Comparison of ENCODE assay signal across 1 cellular context in the genomic region with DNA sequence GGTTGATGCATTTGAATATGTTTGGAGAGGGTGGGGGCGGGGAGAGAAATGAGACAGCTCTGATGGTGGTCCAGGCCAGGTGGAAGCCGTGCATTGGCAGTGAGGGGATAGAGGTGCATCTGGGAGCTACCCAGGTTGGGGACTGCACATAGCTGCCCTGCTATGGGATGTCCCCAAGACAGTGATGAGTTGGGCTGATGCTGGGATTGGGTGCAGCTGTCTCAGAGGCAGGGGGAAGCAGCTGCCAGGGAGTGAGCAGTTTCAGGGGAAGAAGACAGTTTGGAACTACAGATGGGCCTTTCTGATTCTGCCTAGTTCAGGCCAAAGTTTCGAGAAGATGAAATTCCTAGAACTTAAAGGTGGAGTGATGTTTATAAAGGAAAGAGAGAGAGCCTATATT.
TF ChIP-seq lines count a peak whose summit lies in the region.

No MANE protein-coding gene starts in this region.

TF ChIP-seq in HepG2, 621 proteins besides CTCF, POLR2A, EP300 and RAD21 (continued from another document):
- TF ChIP-seq RFX1 (IDR thresholded peaks at IDR 0.05), result no peak
